Comparison of ENCODE assay signal across 2 cellular contexts in the genomic region with DNA sequence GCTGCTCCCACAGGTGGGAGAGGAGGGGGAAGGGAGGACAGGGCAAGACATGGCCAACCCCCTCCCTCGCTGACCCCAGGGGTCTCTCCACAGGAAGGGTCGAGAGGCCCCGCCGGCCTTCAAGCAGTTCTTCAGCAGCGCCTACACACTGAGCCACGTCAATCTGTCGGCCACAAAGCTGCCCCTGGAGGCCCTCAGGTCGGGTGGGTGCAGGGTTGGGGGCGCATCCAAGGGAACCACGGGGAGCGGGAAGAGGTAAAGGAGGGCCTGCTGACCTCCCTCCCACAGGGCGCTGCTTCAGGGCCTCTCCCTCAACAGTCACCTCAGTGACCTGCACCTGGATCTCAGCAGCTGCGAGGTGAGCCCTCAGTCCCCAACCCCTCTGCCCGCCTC.
A peak's percentile ranks its signal among the peaks of the same experiment; 100 is the strongest.
TF ChIP-seq lines count a peak whose summit lies in the region.

No MANE protein-coding gene starts in this region.

TF ChIP-seq in GM23338, 12 proteins besides CTCF, POLR2A, EP300 and RAD21 (continued from another document):
- no peak for TF ChIP-seq EZH2phosphoT487 (IDR thresholded peaks at IDR 0.05; ENCODE audit: unreplicated experiment)
- TF ChIP-seq ZNF331 (CRISPR knock-in tag; IDR thresholded peaks at IDR 0.05; ENCODE audit: low read depth), result no peak

TF ChIP-seq in HepG2, 621 proteins besides CTCF, POLR2A, EP300 and RAD21 (continued from another document):
- TF ChIP-seq, protein P1, sequence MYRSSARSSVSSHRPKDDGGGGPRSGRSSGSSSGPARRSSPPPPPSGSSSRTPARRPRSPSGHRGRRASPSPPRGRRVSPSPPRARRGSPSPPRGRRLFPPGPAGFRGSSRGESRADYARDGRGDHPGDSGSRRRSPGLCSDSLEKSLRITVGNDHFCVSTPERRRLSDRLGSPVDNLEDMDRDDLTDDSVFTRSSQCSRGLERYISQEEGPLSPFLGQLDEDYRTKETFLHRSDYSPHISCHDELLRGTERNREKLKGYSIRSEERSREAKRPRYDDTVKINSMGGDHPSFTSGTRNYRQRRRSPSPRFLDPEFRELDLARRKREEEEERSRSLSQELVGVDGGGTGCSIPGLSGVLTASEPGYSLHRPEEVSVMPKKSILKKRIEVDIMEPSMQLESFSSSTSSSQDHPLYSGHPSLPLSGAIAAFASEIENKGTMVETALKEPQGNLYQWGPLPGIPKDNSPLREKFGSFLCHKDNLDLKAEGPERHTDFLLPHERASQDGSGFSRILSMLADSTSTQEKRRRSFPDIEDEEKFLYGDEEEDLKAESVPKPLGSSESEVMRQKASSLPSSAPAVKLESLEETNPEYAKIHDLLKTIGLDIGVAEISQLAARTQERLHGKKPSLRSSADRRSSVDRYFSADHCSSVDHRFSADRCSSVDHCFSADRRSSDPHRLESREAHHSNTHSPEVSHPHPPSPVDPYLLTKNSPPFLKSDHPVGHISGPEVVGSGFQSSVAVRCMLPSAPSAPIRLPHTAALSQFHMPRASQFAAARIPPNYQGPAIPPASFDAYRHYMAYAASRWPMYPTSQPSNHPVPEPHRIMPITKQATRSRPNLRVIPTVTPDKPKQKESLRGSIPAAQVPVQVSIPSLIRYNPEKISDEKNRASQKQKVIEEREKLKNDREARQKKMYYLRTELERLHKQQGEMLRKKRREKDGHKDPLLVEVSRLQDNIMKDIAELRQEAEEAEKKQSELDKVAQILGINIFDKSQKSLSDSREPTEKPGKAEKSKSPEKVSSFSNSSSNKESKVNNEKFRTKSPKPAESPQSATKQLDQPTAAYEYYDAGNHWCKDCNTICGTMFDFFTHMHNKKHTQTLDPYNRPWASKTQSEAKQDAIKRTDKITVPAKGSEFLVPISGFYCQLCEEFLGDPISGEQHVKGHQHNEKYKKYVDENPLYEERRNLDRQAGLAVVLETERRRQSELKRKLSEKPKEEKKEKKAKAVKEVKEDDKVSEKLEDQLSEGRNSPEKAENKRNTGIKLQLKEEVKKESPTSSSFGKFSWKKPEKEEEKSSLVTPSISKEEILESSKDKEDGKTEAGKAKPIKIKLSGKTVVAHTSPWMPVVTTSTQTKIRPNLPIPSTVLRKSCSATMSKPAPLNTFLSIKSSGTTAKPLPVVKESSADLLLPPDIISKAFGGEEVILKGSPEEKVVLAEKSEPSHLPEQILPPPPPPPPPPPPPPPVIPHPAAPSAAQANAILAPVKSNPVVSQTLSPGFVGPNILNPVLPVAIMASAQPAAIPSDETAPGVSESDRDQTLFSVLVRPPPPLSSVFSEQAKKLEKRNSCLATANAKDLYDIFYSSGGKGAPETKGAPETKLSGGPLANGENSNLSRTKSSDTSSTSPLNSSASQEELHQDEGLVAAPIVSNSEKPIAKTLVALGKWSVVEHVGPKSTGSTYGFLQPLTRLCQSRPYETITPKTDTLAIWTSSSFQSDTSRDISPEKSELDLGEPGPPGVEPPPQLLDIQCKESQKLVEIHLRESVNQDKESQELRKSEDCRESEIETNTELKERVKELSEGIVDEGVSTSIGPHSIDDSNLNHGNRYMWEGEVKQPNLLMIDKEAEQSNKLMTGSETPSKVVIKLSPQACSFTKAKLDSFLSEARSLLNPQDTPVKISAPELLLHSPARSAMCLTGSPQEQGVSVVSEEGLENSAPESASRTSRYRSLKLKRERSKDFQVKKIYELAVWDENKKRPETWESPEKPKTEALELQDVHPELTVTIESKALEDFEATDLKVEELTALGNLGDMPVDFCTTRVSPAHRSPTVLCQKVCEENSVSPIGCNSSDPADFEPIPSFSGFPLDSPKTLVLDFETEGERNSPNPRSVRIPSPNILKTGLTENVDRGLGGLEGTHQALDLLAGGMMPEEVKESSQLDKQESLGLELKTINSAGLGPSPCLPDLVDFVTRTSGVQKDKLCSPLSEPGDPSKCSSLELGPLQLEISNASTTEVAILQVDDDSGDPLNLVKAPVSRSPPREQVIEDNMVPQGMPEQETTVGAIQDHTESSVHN (CRISPR knock-in tag; IDR thresholded peaks at IDR 0.05), result peak; percentile 34; the same call in 1 of the 2 replicates
- TF ChIP-seq HIVEP1 (CRISPR knock-in tag; IDR thresholded peaks at IDR 0.05), result peak; percentile 21; the same call in 1 of the 2 replicates
- peak; percentile 62; the same call in 1 of the 2 replicates for TF ChIP-seq NFKB2 (CRISPR knock-in tag; IDR thresholded peaks at IDR 0.05; ENCODE audit: borderline replicate concordance)
- TF ChIP-seq, protein P2, sequence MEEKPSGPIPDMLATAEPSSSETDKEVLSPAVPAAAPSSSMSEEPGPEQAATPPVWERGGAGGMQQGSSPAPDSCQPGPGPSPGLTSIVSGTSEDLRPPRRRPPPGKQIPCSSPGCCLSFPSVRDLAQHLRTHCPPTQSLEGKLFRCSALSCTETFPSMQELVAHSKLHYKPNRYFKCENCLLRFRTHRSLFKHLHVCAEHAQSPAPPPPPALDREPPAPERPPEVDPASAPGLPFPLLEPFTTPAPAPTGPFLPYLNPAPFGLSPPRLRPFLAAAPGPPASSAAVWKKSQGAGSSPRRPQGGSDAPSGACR (CRISPR knock-in tag; IDR thresholded peaks at IDR 0.05), result 0 out of 2 replicates have a peak, but pooled peaks have one; percentile 51
- peak; percentile 37; the same call in 1 of the 2 replicates for TF ChIP-seq ZNF550 (CRISPR knock-in tag; IDR thresholded peaks at IDR 0.05; ENCODE audit: borderline replicate concordance)
- peak; percentile 39 for TF ChIP-seq HNRNPLL (IDR thresholded peaks at IDR 0.05; ENCODE audit: low read depth, low read length, poor library complexity, severe bottlenecking)
- peak; percentile 39; the same call in 1 of the 2 replicates for TF ChIP-seq ZNF225 (CRISPR knock-in tag; IDR thresholded peaks at IDR 0.05)
- TF ChIP-seq, protein P3, sequence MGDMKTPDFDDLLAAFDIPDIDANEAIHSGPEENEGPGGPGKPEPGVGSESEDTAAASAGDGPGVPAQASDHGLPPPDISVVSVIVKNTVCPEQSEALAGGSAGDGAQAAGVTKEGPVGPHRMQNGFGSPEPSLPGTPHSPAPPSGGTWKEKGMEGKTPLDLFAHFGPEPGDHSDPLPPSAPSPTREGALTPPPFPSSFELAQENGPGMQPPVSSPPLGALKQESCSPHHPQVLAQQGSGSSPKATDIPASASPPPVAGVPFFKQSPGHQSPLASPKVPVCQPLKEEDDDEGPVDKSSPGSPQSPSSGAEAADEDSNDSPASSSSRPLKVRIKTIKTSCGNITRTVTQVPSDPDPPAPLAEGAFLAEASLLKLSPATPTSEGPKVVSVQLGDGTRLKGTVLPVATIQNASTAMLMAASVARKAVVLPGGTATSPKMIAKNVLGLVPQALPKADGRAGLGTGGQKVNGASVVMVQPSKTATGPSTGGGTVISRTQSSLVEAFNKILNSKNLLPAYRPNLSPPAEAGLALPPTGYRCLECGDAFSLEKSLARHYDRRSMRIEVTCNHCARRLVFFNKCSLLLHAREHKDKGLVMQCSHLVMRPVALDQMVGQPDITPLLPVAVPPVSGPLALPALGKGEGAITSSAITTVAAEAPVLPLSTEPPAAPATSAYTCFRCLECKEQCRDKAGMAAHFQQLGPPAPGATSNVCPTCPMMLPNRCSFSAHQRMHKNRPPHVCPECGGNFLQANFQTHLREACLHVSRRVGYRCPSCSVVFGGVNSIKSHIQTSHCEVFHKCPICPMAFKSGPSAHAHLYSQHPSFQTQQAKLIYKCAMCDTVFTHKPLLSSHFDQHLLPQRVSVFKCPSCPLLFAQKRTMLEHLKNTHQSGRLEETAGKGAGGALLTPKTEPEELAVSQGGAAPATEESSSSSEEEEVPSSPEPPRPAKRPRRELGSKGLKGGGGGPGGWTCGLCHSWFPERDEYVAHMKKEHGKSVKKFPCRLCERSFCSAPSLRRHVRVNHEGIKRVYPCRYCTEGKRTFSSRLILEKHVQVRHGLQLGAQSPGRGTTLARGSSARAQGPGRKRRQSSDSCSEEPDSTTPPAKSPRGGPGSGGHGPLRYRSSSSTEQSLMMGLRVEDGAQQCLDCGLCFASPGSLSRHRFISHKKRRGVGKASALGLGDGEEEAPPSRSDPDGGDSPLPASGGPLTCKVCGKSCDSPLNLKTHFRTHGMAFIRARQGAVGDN (CRISPR knock-in tag; IDR thresholded peaks at IDR 0.05), result peak; percentile 47; the same call in 1 of the 2 replicates
- TF ChIP-seq, protein P4, sequence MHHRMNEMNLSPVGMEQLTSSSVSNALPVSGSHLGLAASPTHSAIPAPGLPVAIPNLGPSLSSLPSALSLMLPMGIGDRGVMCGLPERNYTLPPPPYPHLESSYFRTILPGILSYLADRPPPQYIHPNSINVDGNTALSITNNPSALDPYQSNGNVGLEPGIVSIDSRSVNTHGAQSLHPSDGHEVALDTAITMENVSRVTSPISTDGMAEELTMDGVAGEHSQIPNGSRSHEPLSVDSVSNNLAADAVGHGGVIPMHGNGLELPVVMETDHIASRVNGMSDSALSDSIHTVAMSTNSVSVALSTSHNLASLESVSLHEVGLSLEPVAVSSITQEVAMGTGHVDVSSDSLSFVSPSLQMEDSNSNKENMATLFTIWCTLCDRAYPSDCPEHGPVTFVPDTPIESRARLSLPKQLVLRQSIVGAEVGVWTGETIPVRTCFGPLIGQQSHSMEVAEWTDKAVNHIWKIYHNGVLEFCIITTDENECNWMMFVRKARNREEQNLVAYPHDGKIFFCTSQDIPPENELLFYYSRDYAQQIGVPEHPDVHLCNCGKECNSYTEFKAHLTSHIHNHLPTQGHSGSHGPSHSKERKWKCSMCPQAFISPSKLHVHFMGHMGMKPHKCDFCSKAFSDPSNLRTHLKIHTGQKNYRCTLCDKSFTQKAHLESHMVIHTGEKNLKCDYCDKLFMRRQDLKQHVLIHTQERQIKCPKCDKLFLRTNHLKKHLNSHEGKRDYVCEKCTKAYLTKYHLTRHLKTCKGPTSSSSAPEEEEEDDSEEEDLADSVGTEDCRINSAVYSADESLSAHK (CRISPR knock-in tag; IDR thresholded peaks at IDR 0.05; ENCODE audit: borderline replicate concordance), result no peak
- no peak for TF ChIP-seq IKZF1 (IDR thresholded peaks at IDR 0.05)
- TF ChIP-seq, protein P5, sequence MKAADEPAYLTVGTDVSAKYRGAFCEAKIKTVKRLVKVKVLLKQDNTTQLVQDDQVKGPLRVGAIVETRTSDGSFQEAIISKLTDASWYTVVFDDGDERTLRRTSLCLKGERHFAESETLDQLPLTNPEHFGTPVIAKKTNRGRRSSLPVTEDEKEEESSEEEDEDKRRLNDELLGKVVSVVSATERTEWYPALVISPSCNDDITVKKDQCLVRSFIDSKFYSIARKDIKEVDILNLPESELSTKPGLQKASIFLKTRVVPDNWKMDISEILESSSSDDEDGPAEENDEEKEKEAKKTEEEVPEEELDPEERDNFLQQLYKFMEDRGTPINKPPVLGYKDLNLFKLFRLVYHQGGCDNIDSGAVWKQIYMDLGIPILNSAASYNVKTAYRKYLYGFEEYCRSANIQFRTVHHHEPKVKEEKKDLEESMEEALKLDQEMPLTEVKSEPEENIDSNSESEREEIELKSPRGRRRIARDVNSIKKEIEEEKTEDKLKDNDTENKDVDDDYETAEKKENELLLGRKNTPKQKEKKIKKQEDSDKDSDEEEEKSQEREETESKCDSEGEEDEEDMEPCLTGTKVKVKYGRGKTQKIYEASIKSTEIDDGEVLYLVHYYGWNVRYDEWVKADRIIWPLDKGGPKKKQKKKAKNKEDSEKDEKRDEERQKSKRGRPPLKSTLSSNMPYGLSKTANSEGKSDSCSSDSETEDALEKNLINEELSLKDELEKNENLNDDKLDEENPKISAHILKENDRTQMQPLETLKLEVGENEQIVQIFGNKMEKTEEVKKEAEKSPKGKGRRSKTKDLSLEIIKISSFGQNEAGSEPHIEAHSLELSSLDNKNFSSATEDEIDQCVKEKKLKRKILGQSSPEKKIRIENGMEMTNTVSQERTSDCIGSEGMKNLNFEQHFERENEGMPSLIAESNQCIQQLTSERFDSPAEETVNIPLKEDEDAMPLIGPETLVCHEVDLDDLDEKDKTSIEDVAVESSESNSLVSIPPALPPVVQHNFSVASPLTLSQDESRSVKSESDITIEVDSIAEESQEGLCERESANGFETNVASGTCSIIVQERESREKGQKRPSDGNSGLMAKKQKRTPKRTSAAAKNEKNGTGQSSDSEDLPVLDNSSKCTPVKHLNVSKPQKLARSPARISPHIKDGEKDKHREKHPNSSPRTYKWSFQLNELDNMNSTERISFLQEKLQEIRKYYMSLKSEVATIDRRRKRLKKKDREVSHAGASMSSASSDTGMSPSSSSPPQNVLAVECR (CRISPR knock-in tag; IDR thresholded peaks at IDR 0.05; ENCODE audit: borderline replicate concordance), result 0 out of 2 replicates have a peak, but pooled peaks have one; percentile 6
